In genomic region chr17:60629120-60629519, GRCh38 we compare ENCODE assay signal across 22 cellular contexts.
"Had no signal": no experiment of that assay in that cellular context is flagged by ENCODE, and none has a peak within 500 bp of the region (broad histone marks: within the 10 kb centered on the region; RNA-seq: fewer than 3 reads in every experiment).

No MANE protein-coding gene starts in this region.

- H3K4me3 Mint-ChIP-seq: immature natural killer cell; mesothelial cell of epicardium; naive thymus-derived CD4-positive, alpha-beta T cell; neural crest cell; T-helper 1 cell treated with Interleukin-12 subunit alpha and Interleukin-12 subunit beta and Interleukin-4 antibody, amounts not matched to agents 30 μg/mL and 1 μg/mL, for 36 hours had no signal

- ATAC-seq: activated CD4-positive, CD25-positive, alpha-beta regulatory T cell treated with anti-CD3 and anti-CD28 coated beads, Interleukin-2, amount 50 U/mL, for 24 hours; naive thymus-derived CD4-positive, alpha-beta T cell had no signal

- H3K27ac Mint-ChIP-seq: immature natural killer cell; mesothelial cell of epicardium; T-helper 1 cell treated with Interleukin-12 subunit alpha and Interleukin-12 subunit beta and Interleukin-4 antibody, amounts not matched to agents 30 μg/mL and 1 μg/mL, for 36 hours had no signal

- H3K4me1 Mint-ChIP-seq: mesothelial cell of epicardium, neural crest cell had no signal

- H3K9me3 Mint-ChIP-seq: immature natural killer cell; mesothelial cell of epicardium; naive thymus-derived CD4-positive, alpha-beta T cell; neural crest cell; T-helper 1 cell treated with Interleukin-12 subunit alpha and Interleukin-12 subunit beta and Interleukin-4 antibody, amounts not matched to agents 30 μg/mL and 1 μg/mL, for 36 hours had no signal

- H3K27me3 Mint-ChIP-seq: naive thymus-derived CD4-positive, alpha-beta T cell had no signal

- DNase-seq: activated CD4-positive, alpha-beta T cell treated with anti-CD3 and anti-CD28 coated beads for 48 hours; activated CD4-positive, alpha-beta T cell treated with anti-CD3 and anti-CD28 coated beads, Interleukin-2, amount 50 U/mL, for 48 hours; activated CD8-positive, alpha-beta memory T cell treated with anti-CD3 and anti-CD28 coated beads for 24 hours; activated gamma-delta T cell; activated naive CD4-positive, alpha-beta T cell treated with anti-CD3 and anti-CD28 coated beads, Interleukin-2, amount 50 U/mL, for 16 hours; cortex of kidney; head of caudate nucleus; hypothalamus; immature natural killer cell; kidney; left colon; naive thymus-derived CD4-positive, alpha-beta T cell; nucleus accumbens; spleen; stimulated activated naive CD4-positive, alpha-beta T cell; SW 1271; T-helper 9 cell; tibial artery had no signal
